ENCODE assay signal across 25 cellular contexts in genomic region chr21:20627594-20627993, GRCh38.
"Had no signal": no experiment of that assay in that cellular context is flagged by ENCODE, and none has a peak within 500 bp of the region (broad histone marks: within the 10 kb centered on the region; RNA-seq: fewer than 3 reads in every experiment).

No MANE protein-coding gene starts in this region.

- H3K27ac ChIP-seq: esophagus squamous epithelium, gastroesophageal sphincter, hepatocyte, neutrophil, skin epidermis, testis, tibial nerve, upper lobe of right lung had no signal

- H3K27me3 ChIP-seq: esophagus squamous epithelium, gastroesophageal sphincter, hepatocyte, neutrophil, testis, tibial nerve, upper lobe of right lung had no signal

- H3K36me3 Mint-ChIP-seq: naive B cell; stimulated activated naive B cell treated with anti-CD40 and anti-IgM and Interleukin-4, amounts not matched to agents 10 μg/mL and 1 μg/mL and 100 μg/mL, for 72 hours had no signal

- DNase-seq: effector memory CD8-positive, alpha-beta T cell; esophagus squamous epithelium; foreskin fibroblast; glutamatergic neuron; left colon; left ventricle myocardium superior; mesenchymal stem cell; naive B cell; posterior cingulate gyrus; stimulated activated CD4-positive, alpha-beta T cell treated with anti-CD3 and anti-CD28 coated beads, Interleukin-2, amount 100 ng/mL, for 24 hours; stimulated activated CD4-positive, alpha-beta T cell treated with anti-CD3 and anti-CD28 coated beads, Interleukin-4, amount 100 ng/mL, for 4 hours; stimulated activated naive B cell treated with anti-CD40 and anti-IgM and Interleukin-4, amounts not matched to agents 10 μg/mL and 1 μg/mL and 100 μg/mL, for 72 hours; stimulated activated naive CD8-positive, alpha-beta T cell treated with anti-CD3 and anti-CD28 coated beads, Interleukin-15, amount 100 ng/mL, for 72 hours; testis; upper lobe of right lung had no signal

- H3K9me3 ChIP-seq: neutrophil, testis, upper lobe of right lung had no signal

- H3K4me3 ChIP-seq: esophagus squamous epithelium, gastroesophageal sphincter, hepatocyte, lung, skin epidermis, testis, tibial nerve, upper lobe of right lung had no signal

- ATAC-seq: effector memory CD8-positive, alpha-beta T cell; gastroesophageal sphincter; left colon; left ventricle myocardium superior; sciatic nerve; stimulated activated naive B cell treated with anti-CD40 and anti-IgM and Interleukin-4, amounts not matched to agents 10 μg/mL and 1 μg/mL and 100 μg/mL, for 72 hours; stimulated activated naive CD8-positive, alpha-beta T cell treated with anti-CD3 and anti-CD28 coated beads, Interleukin-15, amount 100 ng/mL, for 72 hours; upper lobe of right lung had no signal

- H3K27ac Mint-ChIP-seq: dendritic cell treated with granulocyte-macrophage colony-stimulating factor and Interleukin-4, amounts not matched to agents 40 ng/mL and 50 ng/mL, for 4 days; effector memory CD8-positive, alpha-beta T cell; naive B cell; nephron; stimulated activated naive B cell treated with anti-CD40 and anti-IgM and Interleukin-4, amounts not matched to agents 10 μg/mL and 1 μg/mL and 100 μg/mL, for 72 hours; stimulated activated naive CD8-positive, alpha-beta T cell treated with anti-CD3 and anti-CD28 coated beads, Interleukin-15, amount 100 ng/mL, for 72 hours had no signal

- H3K4me1 Mint-ChIP-seq: central memory CD8-positive, alpha-beta T cell; naive B cell; nephron; stimulated activated naive B cell treated with anti-CD40 and anti-IgM and Interleukin-4, amounts not matched to agents 10 μg/mL and 1 μg/mL and 100 μg/mL, for 72 hours; stimulated activated naive CD8-positive, alpha-beta T cell treated with anti-CD3 and anti-CD28 coated beads, Interleukin-15, amount 100 ng/mL, for 72 hours had no signal

- H3K4me3 Mint-ChIP-seq: central memory CD8-positive, alpha-beta T cell; dendritic cell treated with granulocyte-macrophage colony-stimulating factor and Interleukin-4, amounts not matched to agents 40 ng/mL and 50 ng/mL, for 4 days; effector memory CD8-positive, alpha-beta T cell; naive B cell; nephron; stimulated activated naive B cell treated with anti-CD40 and anti-IgM and Interleukin-4, amounts not matched to agents 10 μg/mL and 1 μg/mL and 100 μg/mL, for 72 hours; stimulated activated naive CD8-positive, alpha-beta T cell treated with anti-CD3 and anti-CD28 coated beads, Interleukin-15, amount 100 ng/mL, for 72 hours had no signal

- H3K27me3 Mint-ChIP-seq: central memory CD8-positive, alpha-beta T cell; dendritic cell treated with granulocyte-macrophage colony-stimulating factor and Interleukin-4, amounts not matched to agents 40 ng/mL and 50 ng/mL, for 4 days; effector memory CD8-positive, alpha-beta T cell; naive B cell; stimulated activated naive B cell treated with anti-CD40 and anti-IgM and Interleukin-4, amounts not matched to agents 10 μg/mL and 1 μg/mL and 100 μg/mL, for 72 hours; stimulated activated naive CD8-positive, alpha-beta T cell treated with anti-CD3 and anti-CD28 coated beads, Interleukin-15, amount 100 ng/mL, for 72 hours had no signal

- H3K4me1 ChIP-seq: esophagus squamous epithelium, gastroesophageal sphincter, testis, tibial nerve, upper lobe of right lung had no signal

- H3K36me3 ChIP-seq: esophagus squamous epithelium, gastroesophageal sphincter, neutrophil, tibial nerve, upper lobe of right lung had no signal
